In the genomic region with DNA sequence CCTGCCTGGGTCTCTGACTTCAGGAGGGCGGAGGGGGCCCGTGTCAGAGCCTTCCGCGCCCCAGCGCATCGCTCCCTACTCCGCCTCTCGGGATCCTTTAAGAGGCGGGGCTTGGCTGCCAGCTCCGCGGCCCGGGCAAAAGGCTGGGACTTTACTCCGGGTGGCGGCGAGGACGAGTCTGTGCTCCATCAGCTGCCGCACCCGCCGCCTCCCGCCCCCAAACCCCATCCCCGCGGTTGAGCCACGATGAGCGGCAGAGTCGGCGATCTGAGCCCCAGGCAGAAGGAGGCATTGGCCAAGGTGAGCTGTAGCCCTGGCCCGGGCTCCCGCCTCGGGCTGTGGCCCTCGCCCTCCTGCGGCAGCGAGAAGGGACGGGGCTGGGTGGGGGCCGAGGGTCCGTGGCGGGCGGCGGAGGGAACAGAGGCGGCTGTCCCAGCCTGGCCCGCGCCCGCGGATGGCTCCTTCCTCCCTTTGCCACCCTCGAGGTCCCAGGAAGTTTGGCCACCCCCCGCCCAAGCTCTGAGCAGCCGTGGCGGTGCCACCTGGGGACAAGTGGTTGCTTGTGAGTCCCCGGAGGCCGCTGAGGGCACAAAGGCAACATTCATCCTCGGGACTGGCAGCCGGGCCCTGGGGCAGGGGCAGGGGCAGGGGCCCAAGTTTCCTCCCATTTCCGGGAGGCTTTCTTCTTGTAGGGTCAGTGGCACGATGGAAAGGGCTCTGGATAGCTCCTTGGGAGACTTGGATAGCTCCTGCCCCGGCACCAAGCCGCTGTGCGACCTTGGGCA, we compare ENCODE assay signal across 8 cellular contexts. TPM values are rescaled to one million over a fixed set of nuclear protein-coding genes. Genes with fewer than 3 reads are reported as not detected.
DNase-seq lines count a peak whose midpoint lies in the region; ATAC-seq and TF ChIP-seq lines count a peak whose summit lies in the region.

A gene (plus strand): TSS at position 148 of the 785 bp plus-strand sequence. CDS start 99 bp downstream, at position 247.

- no peaks in the 10 kb centered on the region for H3K9me3 Mint-ChIP-seq in chondrocyte (ENCODE audit: low read depth)

- H3K4me3 ChIP-seq in DND-41 (ENCODE audit: low read depth in 1 of 2, low read length in 2 of 2) (peak within 1 kb of the TSS; percentile 41 to 56; a peak in 3 of 4 replicates), MM.1S (ENCODE audit: low read length) (peak within 1 kb of the TSS; percentile 59), kidney epithelial cell (ENCODE audit: low read depth, low read length) (peak within 1 kb of the TSS; percentile 88)

- H3K9ac ChIP-seq in DND-41 (ENCODE audit: low read depth, low read length) (peak within 1 kb of the TSS; percentile 67), MM.1S (ENCODE audit: low read length) (peak within 1 kb of the TSS; percentile 21; the same call in 1 of the 2 replicates)

- H3K27me3 ChIP-seq in DND-41 (ENCODE audit: insufficient read depth, low read length, poor library complexity), result no peaks in the 10 kb centered on the region
- H3K27me3 ChIP-seq in MM.1S (replicated peaks; ENCODE audit: insufficient read depth, low read length), result peaks cover 20% of the 10 kb centered on the region
- H3K27me3 ChIP-seq in kidney epithelial cell (ENCODE audit: control insufficient read depth, insufficient read depth, low read length), result no peaks in the 10 kb centered on the region

- H3K4me1 ChIP-seq in DND-41 (ENCODE audit: insufficient read depth, low read length) (peaks cover 57% of the 10 kb centered on the region), MM.1S (ENCODE audit: low read length) (no peaks in the 10 kb centered on the region)

- H3K79me2 ChIP-seq in DND-41 (ENCODE audit: insufficient read depth, low read length), result peaks cover 48% of the 10 kb centered on the region
- H3K79me2 ChIP-seq in MM.1S (ENCODE audit: low read length), result no peaks in the 10 kb centered on the region

- H3K4me3 Mint-ChIP-seq in chondrocyte (ENCODE audit: unreplicated experiment), result peak within 1 kb of the TSS; percentile 87

- H3K27me3 Mint-ChIP-seq in chondrocyte (ENCODE audit: low read depth), result no peaks in the 10 kb centered on the region

- H3F3A ChIP-seq in MM.1S (ENCODE audit: insufficient read depth, low read length), result no peaks in the 10 kb centered on the region

- peaks cover 16% of the 10 kb centered on the region; the same call in 1 of the 2 replicates for H4K20me1 ChIP-seq in DND-41 (ENCODE audit: insufficient read depth, low read length)
- H4K20me1 ChIP-seq in MM.1S (ENCODE audit: insufficient read depth, low read length), result no peaks in the 10 kb centered on the region

- TF ChIP-seq CTCF in DND-41 (IDR thresholded peaks at IDR 0.05; ENCODE audit: borderline replicate concordance, extremely low read depth, low read length, poor library complexity, severe bottlenecking), result no peak
- no peak for TF ChIP-seq CTCF in MM.1S (IDR thresholded peaks at IDR 0.05; ENCODE audit: low read length)
- TF ChIP-seq CTCF in chondrocyte (IDR thresholded peaks at IDR 0.05), result no peak
- TF ChIP-seq CTCF in kidney epithelial cell (IDR thresholded peaks at IDR 0.05; ENCODE audit: insufficient read depth, low read length, poor library complexity, severe bottlenecking), result no peak

- H2AFZ ChIP-seq in DND-41 (ENCODE audit: low read depth, low read length), result peak within 1 kb of the TSS; percentile 70
- H2AFZ ChIP-seq in MM.1S (ENCODE audit: low read length), result peak within 1 kb of the TSS; percentile 61

- no peak within 1 kb of the TSS for H3K27ac Mint-ChIP-seq in chondrocyte (ENCODE audit: unreplicated experiment)

- no peaks in the 10 kb centered on the region for H3K9me2 ChIP-seq in MM.1S (replicated peaks; ENCODE audit: insufficient read depth, low read length)

- peaks cover 31% of the 10 kb centered on the region for H3K4me1 Mint-ChIP-seq in chondrocyte (ENCODE audit: low read depth)

- peak within 1 kb of the TSS; percentile 74 for H3K27ac ChIP-seq in DND-41 (ENCODE audit: low read length)
- no peak within 1 kb of the TSS for H3K27ac ChIP-seq in MM.1S (ENCODE audit: low read length)

- H3K36me3 Mint-ChIP-seq in chondrocyte (ENCODE audit: low read depth), result no peaks in the 10 kb centered on the region

- H3K9me3 ChIP-seq in DND-41 (ENCODE audit: insufficient read depth, low read length, severe bottlenecking) (no peaks in the 10 kb centered on the region), MM.1S (replicated peaks; ENCODE audit: insufficient read depth, low read length) (no peaks in the 10 kb centered on the region)

- H3K36me3 ChIP-seq in DND-41 (ENCODE audit: insufficient read depth, low read length) (peaks cover 16% of the 10 kb centered on the region), MM.1S (replicated peaks; ENCODE audit: insufficient read depth, low read length) (no peaks in the 10 kb centered on the region), kidney epithelial cell (ENCODE audit: control insufficient read depth, insufficient read depth, low read length) (no peaks in the 10 kb centered on the region)

- peak within 1 kb of the TSS; percentile 69 for H3K4me2 ChIP-seq in DND-41 (ENCODE audit: insufficient read depth, low read length)
- H3K4me2 ChIP-seq in MM.1S (ENCODE audit: low read depth, low read length), result peak within 1 kb of the TSS; percentile 85

- peak; percentile 76 for ATAC-seq in DND-41 (ENCODE audit: insufficient read depth, low read depth)
- ATAC-seq in HG02870 (IDR thresholded peaks at IDR 0.05; ENCODE audit: unreplicated experiment), result no peak
- ATAC-seq in HG03039 (IDR thresholded peaks at IDR 0.05; ENCODE audit: unreplicated experiment), result no peak

- peak; percentile 83 for DNase-seq in DND-41
- DNase-seq in MM.1S, result peak; percentile 29
- DNase-seq in activated CD4-positive, alpha-beta T cell treated with anti-CD3 and anti-CD28 coated beads for 48 hours, result peak; percentile 79
- no peak for DNase-seq in chondrocyte (ENCODE audit: low spot score)
- no peak for DNase-seq in kidney epithelial cell (ENCODE audit: low read depth)
- DNase-seq in stimulated activated CD4-positive, alpha-beta T cell treated with anti-CD3 and anti-CD28 coated beads, Interleukin-12 subunit alpha, Interleukin-12 subunit beta, amount 100 ng/mL, for 4 hours, result peak; percentile 66

RNA-seq across cellular contexts. Expression of the gene that starts here (rescaled TPM):
- total RNA-seq in chondrocyte, result 15.5 to 39.5 TPM (median 15.6 TPM) in 3 replicates
- total RNA-seq in kidney epithelial cell, result 31.7 and 36.0 TPM in 2 replicates

Comparison
In these comparisons a context has a peak if more than half of its experiments do, and no peak if none do; other contexts are left out.
1. DNase-seq: peak in DND-41 (single experiment), MM.1S (single experiment), activated CD4-positive, alpha-beta T cell treated with anti-CD3 and anti-CD28 coated beads for 48 hours (single experiment) and stimulated activated CD4-positive, alpha-beta T cell treated with anti-CD3 and anti-CD28 coated beads, Interleukin-12 subunit alpha, Interleukin-12 subunit beta, amount 100 ng/mL, for 4 hours (single experiment); none in chondrocyte (single experiment) and kidney epithelial cell (single experiment).
2. Peak in every context shown above with its lines, with median percentiles within 50 percentile points of each other: H3K4me3 ChIP-seq.